17 cellular contexts compared by ENCODE assay signal in the genomic region with DNA sequence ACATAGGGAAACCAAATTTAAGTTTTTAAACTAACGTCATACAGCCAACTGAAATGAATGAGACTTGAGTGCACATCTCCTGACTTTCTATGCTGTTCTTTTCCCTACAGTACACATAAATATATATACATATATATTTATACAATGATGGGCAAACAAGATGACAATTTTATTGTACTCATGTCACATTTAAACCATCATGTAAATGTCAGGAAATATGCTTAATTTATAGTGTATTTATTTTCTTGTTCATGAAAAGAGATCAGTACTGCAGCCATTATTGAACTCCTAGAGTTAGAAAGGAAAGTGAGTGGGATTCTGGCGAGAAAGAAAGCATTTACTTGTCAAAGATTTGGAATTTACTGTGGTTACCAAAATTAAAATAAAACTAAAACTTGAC.
DNase-seq lines count a peak whose midpoint lies in the region; ATAC-seq and TF ChIP-seq lines count a peak whose summit lies in the region.
"Had no signal": no experiment of that assay in that cellular context is flagged by ENCODE, and none has a peak within 500 bp of the region (broad histone marks: within the 10 kb centered on the region; RNA-seq: fewer than 3 reads in every experiment).

No MANE protein-coding gene starts in this region.

- H3K9me2 ChIP-seq in PC-3 (replicated peaks; ENCODE audit: low read length): no peaks in the 10 kb centered on the region

- no peaks in the 10 kb centered on the region for H3K9me3 ChIP-seq in PC-3 (ENCODE audit: low read length)
- no peaks in the 10 kb centered on the region for H3K9me3 ChIP-seq in esophagus squamous epithelium

- peak overlapping the region; percentile 87 for H3K27ac Mint-ChIP-seq in osteocyte (ENCODE audit: unreplicated experiment)
- H3K27ac Mint-ChIP-seq: CD4-positive, alpha-beta memory T cell; natural killer cell; T-cell had no signal

- H3K4me1 ChIP-seq in PC-3 (ENCODE audit: insufficient read depth, low read length): peaks cover 23% of the 10 kb centered on the region
- peaks cover 9 to 55% (median 25%) of the 10 kb centered on the region in 3 donors for H3K4me1 ChIP-seq in esophagus squamous epithelium
- no peaks in the 10 kb centered on the region for H3K4me1 ChIP-seq in urinary bladder (ENCODE audit: insufficient read depth)

- H3K27me3 ChIP-seq in PC-3 (ENCODE audit: low read length): no peaks in the 10 kb centered on the region
- no peaks in the 10 kb centered on the region for H3K27me3 ChIP-seq in esophagus squamous epithelium

- H3K9ac ChIP-seq in PC-3 (ENCODE audit: low read length): peak overlapping the region; percentile 12

- H3K79me2 ChIP-seq in PC-3 (ENCODE audit: low read length): no peaks in the 10 kb centered on the region

- TF ChIP-seq POLR2A in esophagus squamous epithelium (IDR thresholded peaks at IDR 0.05): no peak

- DNase-seq in PC-3: no peak
- no peak for DNase-seq in esophagus squamous epithelium (lab: John Stamatoyannopoulos, UW)
- DNase-seq in osteocyte (ENCODE audit: extremely low spot score, unreplicated experiment): no peak
- DNase-seq in activated T-cell treated with anti-CD3 and anti-CD28 coated beads, Interleukin-2, amount 50 U/mL, for 4 hours: no peak
- DNase-seq: activated CD8-positive, alpha-beta memory T cell treated with anti-CD3 and anti-CD28 coated beads, Interleukin-2, amount 50 U/mL, for 4 hours; activated naive CD4-positive, alpha-beta T cell treated with Interleukin-2 at 50 U/mL for 16 hours; CD4-positive, alpha-beta memory T cell; head of caudate nucleus; MM.1S; natural killer cell; stimulated activated naive CD4-positive, alpha-beta T cell; T-cell had no signal

- H3K36me3 Mint-ChIP-seq in osteocyte (ENCODE audit: unreplicated experiment): no peaks in the 10 kb centered on the region
- H3K36me3 Mint-ChIP-seq in activated T-cell treated with anti-CD3 and anti-CD28 coated beads, Interleukin-2, amount 50 U/mL, for 4 hours (ENCODE audit: insufficient read depth): peaks cover 23% of the 10 kb centered on the region
- H3K36me3 Mint-ChIP-seq: natural killer cell had no signal

- H3K36me3 ChIP-seq in PC-3 (ENCODE audit: low read depth, low read length) (no peaks in the 10 kb centered on the region), esophagus squamous epithelium (no peaks in the 10 kb centered on the region), urinary bladder (ENCODE audit: insufficient read depth) (no peaks in the 10 kb centered on the region)

- peak; percentile 45 for ATAC-seq in PC-3
- no peak for ATAC-seq in GM21360 (IDR thresholded peaks at IDR 0.05; ENCODE audit: unreplicated experiment)
- no peak for ATAC-seq in activated T-cell treated with anti-CD3 and anti-CD28 coated beads, Interleukin-2, amount 50 U/mL, for 4 hours
- ATAC-seq in HG03159 (IDR thresholded peaks at IDR 0.05; ENCODE audit: unreplicated experiment): no peak
- ATAC-seq: natural killer cell, Panc1, T-cell had no signal

- H3F3A ChIP-seq in PC-3 (ENCODE audit: low read length, unreplicated experiment): no peaks in the 10 kb centered on the region

- WGBS in esophagus squamous epithelium, 2 donors: 27 to 29% methylated on average over 2 of the region's 2 CpGs
- WGBS in urinary bladder: 33% methylated on average over 2 of the region's 2 CpGs

- H3K4me3 ChIP-seq in PC-3 (ENCODE audit: low read length) (peak overlapping the region; percentile 16), esophagus squamous epithelium (peak overlapping the region; percentile 0 to 15 (median 10)), urinary bladder (ENCODE audit: low read depth, low read length) (no peak overlapping the region)

- no TSS peak for BruUV-seq in PC-3 (replicated peaks; lab: Mats Ljungman, UMichigan)

- peaks cover 16% of the 10 kb centered on the region for H3K4me1 Mint-ChIP-seq in osteocyte (ENCODE audit: unreplicated experiment)
- no peaks in the 10 kb centered on the region for H3K4me1 Mint-ChIP-seq in activated T-cell treated with anti-CD3 and anti-CD28 coated beads, Interleukin-2, amount 50 U/mL, for 4 hours (ENCODE audit: low read depth)
- H3K4me1 Mint-ChIP-seq: CD4-positive, alpha-beta memory T cell; natural killer cell had no signal

- no peaks in the 10 kb centered on the region for H4K20me1 ChIP-seq in PC-3 (ENCODE audit: low read length)

- no peak for TF ChIP-seq CTCF in PC-3 (conservative IDR thresholded peaks at IDR 0.05; ENCODE audit: low read depth, low read length)
- TF ChIP-seq CTCF in esophagus squamous epithelium (IDR thresholded peaks at IDR 0.05): no peak
- no peak for TF ChIP-seq CTCF in osteocyte (IDR thresholded peaks at IDR 0.05)

- POLR2A ChIA-PET in PC-3 (lab: Charles Lee; ENCODE audit: unreplicated experiment): interaction anchor here (0.7 kb wide), 3 partner anchors 92 to 863 kb away, joined by 3 to 4 read pairs (median 4); no protein-coding TSS in a partner anchor

- CTCF ChIA-PET in PC-3 (lab: Charles Lee): interaction anchor here (0.7 kb wide), 1 partner anchor 543 kb away, joined by 4 read pairs; no protein-coding TSS in a partner anchor

- no peaks in the 10 kb centered on the region for H3K9me3 Mint-ChIP-seq in osteocyte (ENCODE audit: unreplicated experiment)
- H3K9me3 Mint-ChIP-seq in activated T-cell treated with anti-CD3 and anti-CD28 coated beads, Interleukin-2, amount 50 U/mL, for 4 hours: no peaks in the 10 kb centered on the region
- H3K9me3 Mint-ChIP-seq: natural killer cell had no signal

- H3K27ac ChIP-seq in PC-3 (ENCODE audit: low read length) (peak overlapping the region; percentile 81), esophagus squamous epithelium (peak overlapping the region; percentile 77 to 89 (median 86)), urinary bladder (ENCODE audit: low read depth) (peak overlapping the region; percentile 71)

- no peaks in the 10 kb centered on the region for H3K27me3 Mint-ChIP-seq in osteocyte (ENCODE audit: unreplicated experiment)
- H3K27me3 Mint-ChIP-seq in activated T-cell treated with anti-CD3 and anti-CD28 coated beads, Interleukin-2, amount 50 U/mL, for 4 hours (ENCODE audit: low read depth): no peaks in the 10 kb centered on the region
- H3K27me3 Mint-ChIP-seq: brain; CD4-positive, alpha-beta memory T cell; T-cell had no signal

- peak overlapping the region; percentile 71 for H3K4me2 ChIP-seq in PC-3 (ENCODE audit: low read length)

- H3K4me3 Mint-ChIP-seq in osteocyte (ENCODE audit: unreplicated experiment): peak overlapping the region; percentile 37
- H3K4me3 Mint-ChIP-seq in activated T-cell treated with anti-CD3 and anti-CD28 coated beads, Interleukin-2, amount 50 U/mL, for 4 hours: no peak overlapping the region
- H3K4me3 Mint-ChIP-seq: CD4-positive, alpha-beta memory T cell; natural killer cell; T-cell had no signal

- intact Hi-C loops in PC-3 (cut with micrococcal nuclease): loop anchor here (5.0 kb wide), 1 partner anchor 53 kb away; no protein-coding TSS in a partner anchor
- intact Hi-C loops in esophagus squamous epithelium (cut with DNase I): no loop called here

- peak overlapping the region; percentile 27 for H2AFZ ChIP-seq in PC-3 (ENCODE audit: low read length)
